18 cellular contexts compared by ENCODE assay signal in the genomic region with DNA sequence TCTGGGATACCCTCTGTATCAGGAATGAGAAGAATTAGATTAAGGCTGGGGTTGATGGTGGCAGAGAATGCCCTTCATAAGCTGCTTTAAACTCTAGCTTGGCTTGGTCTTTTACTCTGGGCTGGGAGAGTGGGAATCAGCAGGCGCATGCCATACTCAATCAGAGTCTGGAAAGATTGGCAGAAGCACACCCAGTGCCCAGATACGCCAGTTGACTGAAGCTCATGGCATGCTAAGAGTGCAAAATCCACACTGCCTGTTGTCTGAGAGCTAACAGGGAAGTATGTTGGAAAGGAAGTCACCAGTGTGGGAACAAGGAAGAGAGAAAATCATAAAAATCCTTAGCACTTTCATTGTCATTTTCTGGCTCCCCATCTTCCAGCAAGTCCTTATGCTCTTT.
"Had no signal": no experiment of that assay in that cellular context is flagged by ENCODE, and none has a peak within 500 bp of the region (broad histone marks: within the 10 kb centered on the region; RNA-seq: fewer than 3 reads in every experiment).

No MANE protein-coding gene starts in this region.

- H3K9me3 ChIP-seq: psoas muscle, sigmoid colon, testis, upper lobe of right lung had no signal

- H3K27ac Mint-ChIP-seq: activated CD4-positive, alpha-beta memory T cell treated with anti-CD3 and anti-CD28 coated beads, Interleukin-2, amount 10 ng/mL, durations not matched to agents 7 days and 5 days; activated T-cell treated with anti-CD3 and anti-CD28 coated beads, Interleukin-2, amount 50 U/mL, for 24 hours; natural killer cell; WTC11 had no signal

- H3K4me1 ChIP-seq: psoas muscle, stomach, testis had no signal

- H3K4me3 ChIP-seq: coronary artery, heart right ventricle, psoas muscle, sigmoid colon, stomach, testis, upper lobe of right lung had no signal

- H3K4me1 Mint-ChIP-seq: activated CD4-positive, alpha-beta memory T cell treated with anti-CD3 and anti-CD28 coated beads, Interleukin-2, amount 10 ng/mL, durations not matched to agents 7 days and 5 days; natural killer cell had no signal

- H3K9me3 Mint-ChIP-seq: activated CD4-positive, alpha-beta memory T cell treated with anti-CD3 and anti-CD28 coated beads, Interleukin-2, amount 10 ng/mL, durations not matched to agents 7 days and 5 days; activated T-cell treated with anti-CD3 and anti-CD28 coated beads, Interleukin-2, amount 50 U/mL, for 24 hours had no signal

- DNase-seq: activated CD4-positive, alpha-beta memory T cell treated with anti-CD3 and anti-CD28 coated beads, Interleukin-2, amount 10 ng/mL, durations not matched to agents 7 days and 5 days; activated CD4-positive, alpha-beta T cell treated with anti-CD3 and anti-CD28 coated beads for 4 hours; activated naive CD4-positive, alpha-beta T cell treated with anti-CD3 and anti-CD28 coated beads, Interleukin-2, amount 50 U/mL, for 16 hours; activated T-cell treated with anti-CD3 and anti-CD28 coated beads, Interleukin-2, amount 50 U/mL, for 24 hours; caudate nucleus; heart right ventricle; natural killer cell; occipital lobe; psoas muscle; sigmoid colon; stimulated activated CD4-positive, alpha-beta T cell treated with anti-CD3 and anti-CD28 coated beads, Interleukin-1b, Interleukin-23, amount 100 ng/mL, for 48 hours; stomach; T-helper 2 cell; testis; upper lobe of right lung had no signal

- ATAC-seq: left lobe of liver, natural killer cell, psoas muscle, upper lobe of right lung, WTC11 had no signal

- H3K27me3 Mint-ChIP-seq: activated CD4-positive, alpha-beta memory T cell treated with anti-CD3 and anti-CD28 coated beads, Interleukin-2, amount 10 ng/mL, durations not matched to agents 7 days and 5 days had no signal

- H3K27ac ChIP-seq: coronary artery, heart right ventricle, psoas muscle, sigmoid colon, stomach, testis, upper lobe of right lung had no signal

- H3K36me3 Mint-ChIP-seq: natural killer cell had no signal

- H3K27me3 ChIP-seq: heart right ventricle, sigmoid colon, stomach, testis, upper lobe of right lung had no signal

- H3K36me3 ChIP-seq: heart right ventricle, sigmoid colon, stomach, upper lobe of right lung had no signal

- H3K4me3 Mint-ChIP-seq: activated CD4-positive, alpha-beta memory T cell treated with anti-CD3 and anti-CD28 coated beads, Interleukin-2, amount 10 ng/mL, durations not matched to agents 7 days and 5 days; activated T-cell treated with anti-CD3 and anti-CD28 coated beads, Interleukin-2, amount 50 U/mL, for 24 hours; natural killer cell; WTC11 had no signal
